ENCODE assay signal across 15 cellular contexts in the genomic region with DNA sequence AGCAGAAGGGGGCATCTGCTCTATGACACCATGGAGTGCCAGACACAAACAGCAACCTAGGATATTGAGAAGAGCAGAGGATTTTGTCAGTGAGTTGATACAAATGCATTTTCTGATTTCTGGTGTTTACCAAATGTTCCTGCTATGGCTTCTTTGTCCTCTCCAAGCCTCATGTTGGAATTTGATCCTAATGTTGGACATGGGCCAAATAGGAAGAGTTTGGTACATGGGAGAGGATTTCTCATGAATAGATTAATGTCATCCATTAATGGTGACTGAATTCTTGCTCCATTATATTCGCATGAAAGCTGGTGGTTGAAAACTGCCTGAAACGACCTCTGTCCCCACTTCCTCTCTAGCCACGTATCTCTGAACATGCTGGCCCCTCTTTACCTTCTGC.
DNase-seq lines count a peak whose midpoint lies in the region; ATAC-seq and TF ChIP-seq lines count a peak whose summit lies in the region.
"Had no signal": no experiment of that assay in that cellular context is flagged by ENCODE, and none has a peak within 500 bp of the region (broad histone marks: within the 10 kb centered on the region; RNA-seq: fewer than 3 reads in every experiment).

No MANE protein-coding gene starts in this region.

- DNase-seq in COR-L47 (lab: John Stamatoyannopoulos, UW) (peak; percentile 23), NCI-H1694 treated with DMSO at 0.1 percent for 48 hours (lab: John Stamatoyannopoulos, UW) (peak; percentile 23), NCI-H69 (lab: John Stamatoyannopoulos, UW) (peak; percentile 74), SIG-M5 (lab: John Stamatoyannopoulos, UW) (no peak), hepatic stellate cell (ENCODE audit: low spot score) (no peak)
- DNase-seq: BE2C; CD4-positive, alpha-beta memory T cell; IMR-90; NCI-H1092; NCI-H526 treated with DMSO at 0.1 percent for 48 hours; Peyer's patch; Right ventricle myocardium superior; T-helper 17 cell had no signal

- no peak for TF ChIP-seq RAD21 in Ishikawa (IDR thresholded peaks at IDR 0.05; ENCODE audit: low read depth)

- TF ChIP-seq EP300 in Ishikawa (IDR thresholded peaks at IDR 0.05; ENCODE audit: borderline replicate concordance) = no peak

- ATAC-seq in GM21423 (IDR thresholded peaks at IDR 0.05; ENCODE audit: unreplicated experiment) = no peak
- ATAC-seq: T-helper 17 cell had no signal

TF ChIP-seq in Ishikawa, 13 proteins besides CTCF, POLR2A, EP300 and RAD21:
- TF ChIP-seq FOXM1 (IDR thresholded peaks at IDR 0.05; ENCODE audit: borderline replicate concordance, low read depth) (no peak), NFIC (IDR thresholded peaks at IDR 0.05) (0 out of 2 replicates have a peak, but pooled peaks have one; percentile 12)

Comparison
In these comparisons a context has a peak if more than half of its experiments do, and no peak if none do; other contexts are left out.
1. DNase-seq: peak in COR-L47 (single experiment), NCI-H1694 treated with DMSO at 0.1 percent for 48 hours (single experiment) and NCI-H69 (single experiment); none in SIG-M5 (single experiment) and hepatic stellate cell (single experiment).